Comparison of ENCODE assay signal across 8 cellular contexts in genomic region chr12:34022079-34022830, GRCh38. TPM values are rescaled to one million over a fixed set of nuclear protein-coding genes. Genes with fewer than 3 reads are reported as not detected.
DNase-seq lines count a peak whose midpoint lies in the region; ATAC-seq, FAIRE-seq and TF ChIP-seq lines count a peak whose summit lies in the region.

TSS of gene ALG10 (plus strand) at chr12:34022496. CDS start at chr12:34022600, 104 bp downstream.

- no peaks in the 10 kb centered on the region for H4K20me1 ChIP-seq in keratinocyte (ENCODE audit: control insufficient read depth, extremely low read depth, insufficient read depth, low read length)

- H3K9ac ChIP-seq in keratinocyte (ENCODE audit: control insufficient read depth, extremely low read depth, insufficient read depth, low read length), result peak within 1 kb of the TSS; percentile 85

- peaks cover 4% of the 10 kb centered on the region for H3K4me1 ChIP-seq in keratinocyte (ENCODE audit: control insufficient read depth, extremely low read depth, insufficient read depth, low read length)

- peak within 1 kb of the TSS; percentile 92 for H3K4me2 ChIP-seq in keratinocyte (ENCODE audit: control insufficient read depth, extremely low read depth, insufficient read depth, low read depth, low read length)

- H3K27me3 ChIP-seq in keratinocyte (ENCODE audit: control insufficient read depth, extremely low read depth, insufficient read depth, low read length), result no peaks in the 10 kb centered on the region

- dilution Hi-C loops in keratinocyte (cut with MboI; ENCODE audit: extremely low pct_ligation_motif_present, low sequenced_read_pairs), result no loop called here

- peak within 1 kb of the TSS; percentile 70 for H3K27ac ChIP-seq in keratinocyte (ENCODE audit: control insufficient read depth, insufficient read depth, low read length)

- no peaks in the 10 kb centered on the region for H3K9me1 ChIP-seq in keratinocyte (ENCODE audit: control insufficient read depth, extremely low read depth, insufficient read depth, low read length)

- peak within 1 kb of the TSS; percentile 72 to 87 (median 86) for H3K4me3 ChIP-seq in keratinocyte (ENCODE audit: control insufficient read depth in 2 of 3, extremely low read depth in 1 of 3, insufficient read depth in 2 of 3, low read depth in 1 of 3, low read length in 3 of 3)

- no peaks in the 10 kb centered on the region for H3K9me3 ChIP-seq in keratinocyte (ENCODE audit: control insufficient read depth, low read depth, low read length)

- H3K36me3 ChIP-seq in keratinocyte (ENCODE audit: control insufficient read depth in 2 of 2, extremely low read depth in 1 of 2, insufficient read depth in 2 of 2, low read length in 2 of 2), result no peaks in the 10 kb centered on the region

- ATAC-seq in GM19043 (IDR thresholded peaks at IDR 0.05; ENCODE audit: low read depth, unreplicated experiment) (peak; percentile 100), HG03378 (IDR thresholded peaks at IDR 0.05; ENCODE audit: unreplicated experiment) (peak; percentile 98)

- peak; percentile 63 for FAIRE-seq in keratinocyte (lab: Jason Lieb, UNC)

- peak; percentile 96 for DNase-seq in Ammon's horn (ENCODE audit: low spot score)
- DNase-seq in NCI-H460 (ENCODE audit: extremely low read depth, low read depth), result peak; percentile 96
- peak; percentile 90 for DNase-seq in activated CD4-positive, CD25-positive, alpha-beta regulatory T cell treated with anti-CD3 and anti-CD28 coated beads, Interleukin-2, amount 50 U/mL, for 72 hours
- DNase-seq in cerebellum (ENCODE audit: low spot score), result peak; percentile 84
- peak; percentile 64 for DNase-seq in keratinocyte (ENCODE audit: low read depth, low spot score)
- peak; percentile 87 to 90 for DNase-seq in stimulated activated CD4-positive, alpha-beta T cell treated with anti-CD3 and anti-CD28 coated beads, Interleukin-15, amount 100 ng/mL, for 1 hour (ENCODE audit: low read depth in 1 of 2, low spot score in 1 of 2)

- peak within 1 kb of the TSS; percentile 97 for H2AFZ ChIP-seq in keratinocyte (ENCODE audit: control insufficient read depth, low read length)

- H3K79me2 ChIP-seq in keratinocyte (ENCODE audit: control insufficient read depth, insufficient read depth, low read length), result peaks cover 5% of the 10 kb centered on the region

- peak; percentile 6 to 53 (median 47) for TF ChIP-seq CTCF in keratinocyte (optimal IDR thresholded peaks at IDR 0.05 in 1 of 3, IDR thresholded peaks at IDR 0.05 in 1 of 3, conservative IDR thresholded peaks at IDR 0.05 in 1 of 3; ENCODE audit: extremely low read depth in 1 of 3, insufficient read depth in 2 of 3, low read length in 3 of 3)

RNA-seq across cellular contexts. Expression of gene ALG10, which starts in this region (rescaled TPM):
- total RNA-seq in NCI-H460 (2014; rRNA removed; shearing (Covaris generic)), result 9.2 and 13.1 TPM in 2 replicates
- 4.5 and 6.0 TPM in 2 replicates for polyA plus RNA-seq in NCI-H460 (2014; cell fraction: nucleus; rRNA removed)
- 26.3 TPM for total RNA-seq in cerebellum
- 7.5 to 10.6 TPM (median 7.6 TPM) in 3 replicates for polyA plus RNA-seq in keratinocyte
- 0.34 TPM for polyA plus RNA-seq in keratinocyte (2011; ENCODE audit: low read depth)
- polyA plus RNA-seq in keratinocyte (2011; cell fraction: cytosol; rRNA removed), result 2.0 and 4.1 TPM in 2 replicates
- polyA plus RNA-seq in keratinocyte (2011; cell fraction: nucleus; rRNA removed), result 8.3 and 10.6 TPM in 2 replicates
- polyA plus RNA-seq in keratinocyte (2012; ENCODE audit: low replicate concordance), result 3.1 and 5.7 TPM in 2 replicates
- polyA minus RNA-seq in keratinocyte, result 25.2 to 31.1 TPM (median 29.0 TPM) in 3 replicates
- 4.4 TPM for polyA minus RNA-seq in keratinocyte (2011; cell fraction: cytosol; rRNA and poly(A)+ RNA removed)
- polyA minus RNA-seq in keratinocyte (2011; cell fraction: nucleus; rRNA and poly(A)+ RNA removed), result 23.0 and 30.5 TPM in 2 replicates

Comparison
In these comparisons a context has a peak if more than half of its experiments do, and no peak if none do; other contexts are left out.
1. Peak in every context shown above with its lines: DNase-seq, ATAC-seq, H3K4me3 ChIP-seq and H3K27ac ChIP-seq.